1 cellular context compared by ENCODE assay signal in the genomic region with DNA sequence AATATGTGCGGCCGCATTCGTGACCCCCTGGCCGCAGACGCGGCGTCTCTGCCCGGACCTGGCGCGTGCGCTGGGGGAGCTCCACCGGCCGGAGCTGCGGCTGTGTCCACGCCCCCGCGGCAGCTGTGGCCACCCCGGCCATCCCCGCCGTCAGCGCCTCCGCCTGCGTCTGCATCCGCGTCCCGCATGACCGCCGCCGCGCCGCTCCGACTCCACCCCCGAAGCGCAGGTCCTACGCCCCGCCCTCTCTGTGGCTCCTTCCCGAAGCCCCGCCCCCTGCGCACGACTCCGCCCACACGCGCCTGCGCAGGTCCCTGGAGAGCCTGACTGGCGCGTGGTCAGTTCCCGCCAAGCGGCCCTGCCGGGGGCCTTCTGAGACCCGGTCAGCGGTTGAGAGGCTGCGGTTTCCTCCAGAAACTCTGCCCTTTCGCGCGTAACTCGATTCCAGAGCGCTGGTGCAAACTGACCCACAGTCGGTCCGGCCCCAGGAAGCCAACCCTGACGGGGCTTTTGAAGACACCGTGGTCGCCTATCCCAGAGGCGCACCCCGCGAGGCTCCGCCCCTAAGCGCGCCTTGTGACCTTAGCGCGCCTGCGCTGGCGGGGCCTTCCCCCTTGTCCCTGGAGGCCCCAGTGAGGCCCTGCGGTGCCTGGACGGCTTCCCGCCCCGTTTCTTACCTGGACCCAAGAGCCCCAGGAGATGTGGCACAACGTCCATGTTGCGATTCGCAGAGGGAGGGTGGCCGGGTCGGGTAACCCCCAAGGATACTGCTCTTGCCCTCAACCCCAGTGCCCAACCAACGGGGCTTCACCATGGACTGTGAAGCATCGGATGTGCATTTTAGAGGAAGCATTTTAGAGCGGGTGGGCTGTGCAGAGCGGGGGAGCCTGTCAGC.
A peak's percentile ranks its signal among the peaks of the same experiment; 100 is the strongest.
TF ChIP-seq lines count a peak whose summit lies in the region.

A gene with protein sequence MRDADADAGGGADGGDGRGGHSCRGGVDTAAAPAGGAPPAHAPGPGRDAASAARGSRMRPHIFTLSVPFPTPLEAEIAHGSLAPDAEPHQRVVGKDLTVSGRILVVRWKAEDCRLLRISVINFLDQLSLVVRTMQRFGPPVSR (minus strand): TSS at position 554 of the 895 bp plus-strand sequence. CDS start 366 bp downstream, at position 188.

TF ChIP-seq in H1, 55 proteins besides CTCF, POLR2A, EP300 and RAD21:
- TF ChIP-seq, protein P1, sequence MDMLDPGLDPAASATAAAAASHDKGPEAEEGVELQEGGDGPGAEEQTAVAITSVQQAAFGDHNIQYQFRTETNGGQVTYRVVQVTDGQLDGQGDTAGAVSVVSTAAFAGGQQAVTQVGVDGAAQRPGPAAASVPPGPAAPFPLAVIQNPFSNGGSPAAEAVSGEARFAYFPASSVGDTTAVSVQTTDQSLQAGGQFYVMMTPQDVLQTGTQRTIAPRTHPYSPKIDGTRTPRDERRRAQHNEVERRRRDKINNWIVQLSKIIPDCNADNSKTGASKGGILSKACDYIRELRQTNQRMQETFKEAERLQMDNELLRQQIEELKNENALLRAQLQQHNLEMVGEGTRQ (IDR thresholded peaks at IDR 0.05; ENCODE audit: low read length), result no peak
- TF ChIP-seq NRF1 (IDR thresholded peaks at IDR 0.05; ENCODE audit: low read depth, low read length), result peak; percentile 78
- TF ChIP-seq SP4 (IDR thresholded peaks at IDR 0.05; ENCODE audit: low read length), result peak; percentile 94
- TF ChIP-seq TBP (IDR thresholded peaks at IDR 0.05; ENCODE audit: low read depth, low read length), result peak; percentile 10; the same call in 1 of the 2 replicates
- TF ChIP-seq EGR1 (IDR thresholded peaks at IDR 0.05; ENCODE audit: borderline replicate concordance, low read depth, low read length), result peak; percentile 12; the same call in 1 of the 2 replicates
- peak; percentile 64 for TF ChIP-seq SP1 (IDR thresholded peaks at IDR 0.05; ENCODE audit: low read depth, low read length)
- TF ChIP-seq KDM4A (IDR thresholded peaks at IDR 0.05; ENCODE audit: low read depth, low read length, severe bottlenecking), result peak; percentile 41
- TF ChIP-seq TAF1 (IDR thresholded peaks at IDR 0.05; ENCODE audit: low read depth, low read length), result peak; percentile 60
- TF ChIP-seq MAFK (IDR thresholded peaks at IDR 0.05; ENCODE audit: low read depth, low read length), result no peak
- no peak for TF ChIP-seq SRF (IDR thresholded peaks at IDR 0.05; ENCODE audit: low read depth, low read length)
- TF ChIP-seq PHF8 (conservative IDR thresholded peaks at IDR 0.05; ENCODE audit: low read depth, low read length), result peak; percentile 72; the same call in 1 of the 2 replicates
- TF ChIP-seq, protein P2, sequence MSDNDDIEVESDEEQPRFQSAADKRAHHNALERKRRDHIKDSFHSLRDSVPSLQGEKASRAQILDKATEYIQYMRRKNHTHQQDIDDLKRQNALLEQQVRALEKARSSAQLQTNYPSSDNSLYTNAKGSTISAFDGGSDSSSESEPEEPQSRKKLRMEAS (IDR thresholded peaks at IDR 0.05), result peak; percentile 89
- TF ChIP-seq, protein P3, sequence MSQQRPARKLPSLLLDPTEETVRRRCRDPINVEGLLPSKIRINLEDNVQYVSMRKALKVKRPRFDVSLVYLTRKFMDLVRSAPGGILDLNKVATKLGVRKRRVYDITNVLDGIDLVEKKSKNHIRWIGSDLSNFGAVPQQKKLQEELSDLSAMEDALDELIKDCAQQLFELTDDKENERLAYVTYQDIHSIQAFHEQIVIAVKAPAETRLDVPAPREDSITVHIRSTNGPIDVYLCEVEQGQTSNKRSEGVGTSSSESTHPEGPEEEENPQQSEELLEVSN (IDR thresholded peaks at IDR 0.05), result peak; percentile 99
